10 cellular contexts compared by ENCODE assay signal in genomic region chr10:124155781-124156401, GRCh38.
DNase-seq lines count a peak whose midpoint lies in the region; ATAC-seq, FAIRE-seq and TF ChIP-seq lines count a peak whose summit lies in the region.
"Had no signal": no experiment of that assay in that cellular context is flagged by ENCODE, and none has a peak within 500 bp of the region (broad histone marks: within the 10 kb centered on the region; RNA-seq: fewer than 3 reads in every experiment).

No MANE protein-coding gene starts in this region.

- H3K4me1 ChIP-seq in cardiac muscle cell (ENCODE audit: low read depth) = peaks cover 17% of the 10 kb centered on the region
- peaks cover 4% of the 10 kb centered on the region for H3K4me1 ChIP-seq in prostate gland (replicated peaks)

- DNase-seq in A172 (ENCODE audit: low spot score) (peak; percentile 64), RCC 7860 (ENCODE audit: low spot score) (peak; percentile 70), cardiac muscle cell (ENCODE audit: low read depth in 1 of 2, low spot score in 1 of 2) (peak; percentile 55 to 90), neural crest cell (ENCODE audit: low read depth, low spot score) (no peak), prostate gland (ENCODE audit: low spot score) (no peak), NCI-H345 (lab: John Stamatoyannopoulos, UW) (no peak)
- DNase-seq: activated CD8-positive, alpha-beta T cell treated with anti-CD3 and anti-CD28 coated beads, Interleukin-2, amount 10 ng/mL, durations not matched to agents 7 days and 5 days had no signal

- peak overlapping the region; percentile 84 for H3K27ac ChIP-seq in cardiac muscle cell
- no peak overlapping the region for H3K27ac ChIP-seq in prostate gland

- no peak for ATAC-seq in HG02885 (IDR thresholded peaks at IDR 0.05; ENCODE audit: poor library complexity, unreplicated experiment)
- ATAC-seq in HG02798 (IDR thresholded peaks at IDR 0.05; ENCODE audit: poor library complexity, unreplicated experiment) = no peak
- ATAC-seq: activated CD8-positive, alpha-beta T cell treated with anti-CD3 and anti-CD28 coated beads, Interleukin-2, amount 10 ng/mL, durations not matched to agents 7 days and 5 days had no signal

- intact Hi-C loops in prostate gland (cut with DNase I) = no loop called here

- no peak overlapping the region for H3K4me3 ChIP-seq in cardiac muscle cell
- H3K4me3 ChIP-seq in prostate gland = no peak overlapping the region

- H3K4me1 Mint-ChIP-seq in neural crest cell = peaks cover 11% of the 10 kb centered on the region

- H3K9me3 ChIP-seq in cardiac muscle cell (ENCODE audit: low read depth) (no peaks in the 10 kb centered on the region), prostate gland (no peaks in the 10 kb centered on the region)

- H3K27me3 ChIP-seq in cardiac muscle cell (peaks cover 4% of the 10 kb centered on the region), prostate gland (replicated peaks; ENCODE audit: insufficient read depth) (no peaks in the 10 kb centered on the region)

- WGBS in prostate gland = 54% methylated on average over 16 of the region's 16 CpGs

- peaks cover 23% of the 10 kb centered on the region for H3K27me3 Mint-ChIP-seq in neural crest cell (ENCODE audit: low read depth)

- no peaks in the 10 kb centered on the region for H3K36me3 Mint-ChIP-seq in neural crest cell (ENCODE audit: low read depth)

- peaks cover 9% of the 10 kb centered on the region for H3K9me3 Mint-ChIP-seq in neural crest cell

- H3K4me3 Mint-ChIP-seq in neural crest cell = no peak overlapping the region
- H3K4me3 Mint-ChIP-seq: activated CD8-positive, alpha-beta T cell treated with anti-CD3 and anti-CD28 coated beads, Interleukin-2, amount 10 ng/mL, durations not matched to agents 7 days and 5 days had no signal

- H3K36me3 ChIP-seq in cardiac muscle cell (no peaks in the 10 kb centered on the region), prostate gland (no peaks in the 10 kb centered on the region)

- no peak for FAIRE-seq in RCC 7860 (lab: Jason Lieb, UNC)
- FAIRE-seq: HTR-8/SVneo had no signal

- no peak for TF ChIP-seq POLR2A in prostate gland (IDR thresholded peaks at IDR 0.05)

- H3K27ac Mint-ChIP-seq in neural crest cell (ENCODE audit: unreplicated experiment) = peak overlapping the region; percentile 40

- TF ChIP-seq CTCF in cardiac muscle cell (IDR thresholded peaks at IDR 0.05; ENCODE audit: low read depth, low read length) = no peak
- no peak for TF ChIP-seq CTCF in neural crest cell (conservative IDR thresholded peaks at IDR 0.05)
- no peak for TF ChIP-seq CTCF in prostate gland (IDR thresholded peaks at IDR 0.05)

Comparison
In these comparisons a context has a peak if more than half of its experiments do, and no peak if none do; other contexts are left out.
1. DNase-seq: peak in A172 (single experiment), RCC 7860 (single experiment) and cardiac muscle cell (2 of 2); none in neural crest cell (single experiment), prostate gland (single experiment) and NCI-H345 (single experiment).